Comparison of ENCODE assay signal across 26 cellular contexts in genomic region chr11:126034880-126035279, GRCh38. TPM values are rescaled to one million over a fixed set of nuclear protein-coding genes. Genes with fewer than 3 reads are reported as not detected.
DNase-seq lines count a peak whose midpoint lies in the region; ATAC-seq and TF ChIP-seq lines count a peak whose summit lies in the region.
"Had no signal": no experiment of that assay in that cellular context is flagged by ENCODE, and none has a peak within 500 bp of the region (broad histone marks: within the 10 kb centered on the region; RNA-seq: fewer than 3 reads in every experiment).

No MANE protein-coding gene starts in this region.

- H2BK120ac ChIP-seq in mesenchymal stem cell (ENCODE audit: low read depth, low read length): no peak overlapping the region

- H3K27ac ChIP-seq in SK-N-MC (peak overlapping the region; percentile 29; the same call in 1 of the 2 replicates), mesenchymal stem cell (ENCODE audit: low read length, poor library complexity, severe bottlenecking) (no peak overlapping the region), stomach smooth muscle (ENCODE audit: low read length) (peak overlapping the region; percentile 42)
- H3K27ac ChIP-seq: A549, PC-9 had no signal

- H2BK12ac ChIP-seq in mesenchymal stem cell (ENCODE audit: low read length in 2 of 2): no peak overlapping the region

- no peaks in the 10 kb centered on the region for H3K79me1 ChIP-seq in mesenchymal stem cell (replicated peaks; ENCODE audit: low read length, poor library complexity, severe bottlenecking)

- H3K4me1 Mint-ChIP-seq in brain: peaks cover 45% of the 10 kb centered on the region
- H3K4me1 Mint-ChIP-seq in osteocyte (ENCODE audit: unreplicated experiment): peaks cover 4% of the 10 kb centered on the region
- H3K4me1 Mint-ChIP-seq: CD8-positive, alpha-beta memory T cell had no signal

- H3K27me3 ChIP-seq in mesenchymal stem cell (ENCODE audit: control insufficient read depth in 1 of 2, insufficient read depth in 1 of 2, low read length in 2 of 2) (no peaks in the 10 kb centered on the region), stomach smooth muscle (ENCODE audit: control insufficient read depth in 1 of 2, insufficient read depth in 2 of 2, low read length in 2 of 2) (no peaks in the 10 kb centered on the region)

- TF ChIP-seq CTCF in brain (conservative IDR thresholded peaks at IDR 0.05): no peak
- TF ChIP-seq CTCF in osteocyte (IDR thresholded peaks at IDR 0.05): no peak

- no peaks in the 10 kb centered on the region for H3K9me3 Mint-ChIP-seq in brain
- H3K9me3 Mint-ChIP-seq in osteocyte (ENCODE audit: unreplicated experiment): no peaks in the 10 kb centered on the region

- no peak overlapping the region for H3K4me2 ChIP-seq in mesenchymal stem cell (ENCODE audit: low read length, poor library complexity, severe bottlenecking)
- H3K4me2 ChIP-seq: A549, PC-9 had no signal

- H4K8ac ChIP-seq in mesenchymal stem cell (ENCODE audit: low read length): no peak overlapping the region

- H3K9ac ChIP-seq in SK-N-MC (ENCODE audit: insufficient read length) (no peak overlapping the region), mesenchymal stem cell (ENCODE audit: low read length) (peak overlapping the region; percentile 64), stomach smooth muscle (ENCODE audit: low read length in 2 of 2) (no peak overlapping the region)

- no peak overlapping the region for H2BK15ac ChIP-seq in mesenchymal stem cell (ENCODE audit: low read depth, poor library complexity, severe bottlenecking)

- no peak for DNase-seq in SK-N-MC (ENCODE audit: low read depth, low spot score)
- DNase-seq in mesenchymal stem cell: no peak
- DNase-seq in osteocyte (ENCODE audit: extremely low spot score, unreplicated experiment): no peak
- DNase-seq: C1 segment of cervical spinal cord; CD8-positive, alpha-beta memory T cell; DMS79 treated with DMSO at 0.1 percent for 48 hours; GF-D8; Karpas-422; NCI-H1092; NCI-H1417 treated with DMSO at 0.1 percent for 48 hours; NCI-H1694 treated with DMSO at 0.1 percent for 48 hours; NCI-H2081 treated with DMSO at 0.1 percent for 48 hours; NCI-H2171; NCI-H345; NCI-H524 treated with DMSO at 0.1 percent for 48 hours; NCI-H774; NK-92 treated with Interleukin-12 subunit alpha and Interleukin-12 subunit beta, amount 100 ng/mL, for 24 hours; PC-9; SHP77 had no signal

- no peak overlapping the region for H2BK5ac ChIP-seq in mesenchymal stem cell (ENCODE audit: low read depth, low read length, poor library complexity, severe bottlenecking)

- H3K36me3 ChIP-seq in SK-N-MC (ENCODE audit: insufficient read depth, low read length) (no peaks in the 10 kb centered on the region), mesenchymal stem cell (ENCODE audit: control insufficient read depth in 1 of 2, insufficient read depth in 2 of 2, low read depth in 1 of 2, low read length in 2 of 2) (peaks cover 0 to 10% of the 10 kb centered on the region in 2 experiments), stomach smooth muscle (ENCODE audit: control insufficient read depth in 2 of 2, insufficient read depth in 2 of 2, low read length in 2 of 2) (no peaks in the 10 kb centered on the region)

- WGBS in mesenchymal stem cell: 86% methylated on average over 2 of the region's 2 CpGs

- H3K4ac ChIP-seq in mesenchymal stem cell (ENCODE audit: low read depth in 1 of 2, low read length in 2 of 2): no peak overlapping the region

- H3K4me3 ChIP-seq in SK-N-MC: peak overlapping the region; percentile 67
- peak overlapping the region in 1 of 2 experiments; percentile 58 for H3K4me3 ChIP-seq in mesenchymal stem cell (ENCODE audit: insufficient read depth in 1 of 2, low read depth in 1 of 2, low read length in 2 of 2)
- H3K4me3 ChIP-seq in stomach smooth muscle (ENCODE audit: low read length in 2 of 2): peak overlapping the region in 1 of 2 donors; percentile 10
- H3K4me3 ChIP-seq: A549, PC-9 had no signal

- ATAC-seq in HG02610 (IDR thresholded peaks at IDR 0.05; ENCODE audit: unreplicated experiment): no peak
- ATAC-seq in HG02938 (IDR thresholded peaks at IDR 0.05; ENCODE audit: unreplicated experiment): no peak
- ATAC-seq: A549, HCT116, HepG2 had no signal

- H3K4me3 Mint-ChIP-seq in brain (peak overlapping the region in 2 of 5 experiments; percentile 35 to 43), osteocyte (ENCODE audit: unreplicated experiment) (no peak overlapping the region)
- H3K4me3 Mint-ChIP-seq: CD8-positive, alpha-beta memory T cell had no signal

- H3K9me3 ChIP-seq in SK-N-MC (ENCODE audit: low read depth, low read length) (no peaks in the 10 kb centered on the region), mesenchymal stem cell (ENCODE audit: control insufficient read depth, low read length) (no peaks in the 10 kb centered on the region), stomach smooth muscle (ENCODE audit: control insufficient read depth in 2 of 2, low read length in 2 of 2) (no peaks in the 10 kb centered on the region)
- H3K9me3 ChIP-seq: A549 had no signal

- H3K14ac ChIP-seq in mesenchymal stem cell (ENCODE audit: low read length in 2 of 2): no peak overlapping the region

- H3K27me3 Mint-ChIP-seq in brain (no peaks in the 10 kb centered on the region), osteocyte (ENCODE audit: unreplicated experiment) (peaks cover 22% of the 10 kb centered on the region)

- no peak overlapping the region for H2AK5ac ChIP-seq in mesenchymal stem cell (ENCODE audit: low read length, severe bottlenecking)

- H3K4me1 ChIP-seq in mesenchymal stem cell (ENCODE audit: control insufficient read depth, insufficient read depth, low read depth, low read length) (peaks cover 3% of the 10 kb centered on the region), stomach smooth muscle (ENCODE audit: control insufficient read depth, insufficient read depth, low read length) (peaks cover 24% of the 10 kb centered on the region)

- no peak overlapping the region for H3K18ac ChIP-seq in mesenchymal stem cell (ENCODE audit: low read depth in 1 of 2, low read length in 2 of 2)

- no peak overlapping the region for H2AFZ ChIP-seq in mesenchymal stem cell (ENCODE audit: low read depth, low read length)
- H2AFZ ChIP-seq: PC-9 had no signal

- H3K23ac ChIP-seq in mesenchymal stem cell (ENCODE audit: low read length in 2 of 2): no peak overlapping the region

- H3K36me3 Mint-ChIP-seq in brain (peaks cover 28% of the 10 kb centered on the region), osteocyte (ENCODE audit: unreplicated experiment) (no peaks in the 10 kb centered on the region)
- H3K36me3 Mint-ChIP-seq: CD8-positive, alpha-beta memory T cell had no signal

- H3K27ac Mint-ChIP-seq in brain: peak overlapping the region; percentile 42 to 60 (median 45)
- H3K27ac Mint-ChIP-seq in osteocyte (ENCODE audit: unreplicated experiment): no peak overlapping the region
- H3K27ac Mint-ChIP-seq: CD8-positive, alpha-beta memory T cell had no signal

- H4K91ac ChIP-seq in mesenchymal stem cell (ENCODE audit: low read length): no peak overlapping the region

RNA-seq across cellular contexts. Expression of gene CDON, which starts 27.8 kb away (rescaled TPM):
- 6.3 TPM for polyA plus RNA-seq in brain (ENCODE audit: insufficient read depth, low read depth, low replicate concordance)
- polyA plus RNA-seq in mesenchymal stem cell (2013, experiment 1 of 2): 1.3 TPM
- polyA plus RNA-seq in mesenchymal stem cell (2013, experiment 2 of 2): 1.1 TPM
- total RNA-seq in osteocyte: 24.4 and 29.4 TPM in 2 replicates
- polyA plus RNA-seq: CD8-positive, alpha-beta memory T cell had no signal
